1 cellular context compared by ENCODE assay signal in the genomic region with DNA sequence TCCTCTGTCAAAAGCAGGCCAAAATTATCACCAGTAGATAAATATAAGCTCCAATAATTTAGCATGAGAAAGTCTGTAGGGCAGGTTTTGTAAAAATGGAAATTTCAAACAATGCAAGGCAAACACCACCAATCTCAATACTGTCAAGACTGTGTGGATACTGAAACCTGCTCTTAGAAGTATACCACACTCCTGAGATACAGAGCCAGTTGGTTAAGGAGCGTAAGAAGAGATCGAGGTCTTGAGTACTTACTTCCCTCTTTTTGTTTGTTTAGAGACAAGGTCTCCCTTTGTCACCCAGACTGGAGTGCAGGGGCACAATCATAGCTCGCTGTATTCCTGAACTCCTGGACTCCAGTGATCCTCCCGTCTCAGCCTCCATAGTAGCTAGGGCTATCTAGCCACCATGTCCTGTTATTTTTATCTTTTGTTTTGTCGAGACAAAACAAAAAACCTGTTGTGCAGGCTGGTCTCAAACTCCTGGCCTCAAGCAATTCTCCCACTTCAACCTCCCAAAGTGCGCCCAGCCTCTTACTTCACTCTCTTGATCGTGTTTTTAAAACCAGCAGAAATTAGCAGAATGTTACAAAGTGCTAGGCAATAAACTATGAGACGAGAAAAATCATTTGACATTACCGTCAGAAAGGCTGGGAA.
TF ChIP-seq lines count a peak whose summit lies in the region.

No MANE protein-coding gene starts in this region.

TF ChIP-seq in HepG2, 621 proteins besides CTCF, POLR2A, EP300 and RAD21:
- TF ChIP-seq, protein P1, sequence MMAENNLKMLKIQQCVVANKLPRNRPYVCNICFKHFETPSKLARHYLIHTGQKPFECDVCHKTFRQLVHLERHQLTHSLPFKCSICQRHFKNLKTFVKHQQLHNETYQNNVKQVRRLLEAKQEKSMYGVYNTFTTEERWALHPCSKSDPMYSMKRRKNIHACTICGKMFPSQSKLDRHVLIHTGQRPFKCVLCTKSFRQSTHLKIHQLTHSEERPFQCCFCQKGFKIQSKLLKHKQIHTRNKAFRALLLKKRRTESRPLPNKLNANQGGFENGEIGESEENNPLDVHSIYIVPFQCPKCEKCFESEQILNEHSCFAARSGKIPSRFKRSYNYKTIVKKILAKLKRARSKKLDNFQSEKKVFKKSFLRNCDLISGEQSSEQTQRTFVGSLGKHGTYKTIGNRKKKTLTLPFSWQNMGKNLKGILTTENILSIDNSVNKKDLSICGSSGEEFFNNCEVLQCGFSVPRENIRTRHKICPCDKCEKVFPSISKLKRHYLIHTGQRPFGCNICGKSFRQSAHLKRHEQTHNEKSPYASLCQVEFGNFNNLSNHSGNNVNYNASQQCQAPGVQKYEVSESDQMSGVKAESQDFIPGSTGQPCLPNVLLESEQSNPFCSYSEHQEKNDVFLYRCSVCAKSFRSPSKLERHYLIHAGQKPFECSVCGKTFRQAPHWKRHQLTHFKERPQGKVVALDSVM (CRISPR knock-in tag; IDR thresholded peaks at IDR 0.05), result peak; percentile 61; the same call in 1 of the 2 replicates
- no peak for TF ChIP-seq ZNF12 (CRISPR knock-in tag; IDR thresholded peaks at IDR 0.05)
- TF ChIP-seq PRPF4 (IDR thresholded peaks at IDR 0.05; ENCODE audit: low read depth, low read length, poor library complexity, severe bottlenecking), result no peak
